ENCODE assay signal across 30 cellular contexts in the genomic region with DNA sequence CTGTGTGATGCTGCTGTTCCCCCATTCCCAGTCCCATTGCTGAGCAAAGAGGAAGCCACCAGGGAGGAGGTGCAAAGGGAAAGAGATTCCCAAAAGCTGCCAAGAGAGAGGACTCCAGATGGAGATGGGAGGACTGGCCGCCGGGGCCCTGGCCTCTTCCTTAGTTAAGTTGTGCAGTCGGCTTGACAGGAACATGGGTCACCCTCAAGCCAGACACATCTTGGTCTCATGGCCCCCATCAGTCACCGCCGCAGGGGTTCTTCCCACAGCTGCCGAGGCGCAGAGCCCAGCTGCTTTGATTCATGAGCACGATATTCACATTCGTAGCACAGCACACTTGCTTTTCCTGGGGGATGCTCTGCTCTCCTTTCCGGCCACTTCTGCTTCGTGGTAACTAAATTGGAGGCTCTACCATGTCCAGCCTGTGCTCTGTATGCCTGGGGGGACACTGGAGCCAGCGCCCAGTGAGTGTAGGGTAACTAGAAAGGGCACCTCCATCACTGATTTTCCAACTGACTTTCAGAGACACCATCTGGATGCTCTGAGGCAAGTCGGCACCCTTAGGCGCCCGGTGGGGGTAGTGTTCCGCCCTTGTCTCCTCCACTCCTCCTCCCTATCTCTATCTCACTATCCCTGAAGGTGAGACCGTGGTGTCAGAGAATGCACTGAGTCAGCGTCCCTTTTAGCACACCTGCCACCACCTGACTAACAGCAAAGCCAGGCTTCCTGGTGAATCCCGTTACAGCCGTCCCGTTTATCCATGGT. TPM values are rescaled to one million over a fixed set of nuclear protein-coding genes. Genes with fewer than 3 reads are reported as not detected.
DNase-seq lines count a peak whose midpoint lies in the region; ATAC-seq, FAIRE-seq and TF ChIP-seq lines count a peak whose summit lies in the region.
"Had no signal": no experiment of that assay in that cellular context is flagged by ENCODE, and none has a peak within 500 bp of the region (broad histone marks: within the 10 kb centered on the region; RNA-seq: fewer than 3 reads in every experiment).

No MANE protein-coding gene starts in this region.

- H3K4me1 ChIP-seq in right atrium auricular region (peaks cover 0 to 16% of the 10 kb centered on the region in 2 donors), H1 (replicated peaks in 1 of 4; ENCODE audit: control insufficient read depth in 3 of 4, insufficient read depth in 4 of 4, low read length in 3 of 4) (peaks cover 4 to 15% (median 11%) of the 10 kb centered on the region in 4 experiments), mesenchymal stem cell (ENCODE audit: control insufficient read depth, insufficient read depth, low read depth, low read length) (peaks cover 16% of the 10 kb centered on the region)

- H2BK20ac ChIP-seq in H1 (ENCODE audit: low read length), result no peak overlapping the region

- no peaks in the 10 kb centered on the region for H3K27me3 Mint-ChIP-seq in WTC11 (ENCODE audit: low read depth)
- H3K27me3 Mint-ChIP-seq in MCF 10A (ENCODE audit: insufficient read depth, unreplicated experiment), result no peaks in the 10 kb centered on the region

- FAIRE-seq in H1 (lab: Jason Lieb, UNC), result no peak
- FAIRE-seq: K562 had no signal

- H3K36me3 Mint-ChIP-seq in WTC11 (no peaks in the 10 kb centered on the region), MCF 10A (ENCODE audit: insufficient read depth, unreplicated experiment) (peaks cover 11% of the 10 kb centered on the region)
- H3K36me3 Mint-ChIP-seq: immature natural killer cell; stimulated activated effector memory CD8-positive, alpha-beta T cell treated with anti-CD3 and anti-CD28 coated beads, Interleukin-12 subunit alpha, Interleukin-12 subunit beta, amount 100 ng/mL, for 72 hours had no signal

- intact Hi-C loops in left cardiac atrium (cut with DNase I), result no loop called here
- intact Hi-C loops in MCF 10A (cut with micrococcal nuclease), result loop anchor here (5.0 kb wide), 1 partner anchor 86 kb away; no protein-coding TSS in a partner anchor

- H3K27ac ChIP-seq in right atrium auricular region (no peak overlapping the region), H1 (ENCODE audit: low read depth, low read length) (no peak overlapping the region), mesenchymal stem cell (ENCODE audit: low read length, poor library complexity, severe bottlenecking) (no peak overlapping the region)
- H3K27ac ChIP-seq: foreskin keratinocyte, hepatocyte, thoracic aorta had no signal

- H3K36me3 ChIP-seq in right atrium auricular region, result no peaks in the 10 kb centered on the region
- H3K36me3 ChIP-seq in H1 (ENCODE audit: control insufficient read depth in 2 of 4, insufficient read depth in 4 of 4, low read length in 3 of 4), result no peaks in the 10 kb centered on the region
- peaks cover 0 to 63% of the 10 kb centered on the region in 2 experiments for H3K36me3 ChIP-seq in mesenchymal stem cell (ENCODE audit: control insufficient read depth in 1 of 2, insufficient read depth in 2 of 2, low read depth in 1 of 2, low read length in 2 of 2)
- H3K36me3 ChIP-seq: breast epithelium, thoracic aorta had no signal

- H3K56ac ChIP-seq in H1 (replicated peaks; ENCODE audit: insufficient read length, low read depth, low read length), result no peak overlapping the region

- H4K5ac ChIP-seq in H1 (ENCODE audit: insufficient read length, low read depth, low read length), result no peak overlapping the region

- peaks cover 11% of the 10 kb centered on the region for H3K4me1 Mint-ChIP-seq in WTC11
- peaks cover 30% of the 10 kb centered on the region for H3K4me1 Mint-ChIP-seq in MCF 10A (ENCODE audit: insufficient read depth, unreplicated experiment)
- H3K4me1 Mint-ChIP-seq: immature natural killer cell; stimulated activated effector memory CD8-positive, alpha-beta T cell treated with anti-CD3 and anti-CD28 coated beads, Interleukin-12 subunit alpha, Interleukin-12 subunit beta, amount 100 ng/mL, for 72 hours had no signal

- no peak overlapping the region for H2BK12ac ChIP-seq in H1 (ENCODE audit: low read depth, low read length)
- peak overlapping the region; percentile 10 to 43 for H2BK12ac ChIP-seq in mesenchymal stem cell (ENCODE audit: low read length in 2 of 2)

- H3K27ac Mint-ChIP-seq in WTC11 (no peak overlapping the region), MCF 10A (ENCODE audit: low read depth, unreplicated experiment) (no peak overlapping the region)
- H3K27ac Mint-ChIP-seq: activated CD8-positive, alpha-beta T cell treated with anti-CD3 and anti-CD28 coated beads for 36 hours; GM23338; immature natural killer cell; stimulated activated effector memory CD8-positive, alpha-beta T cell treated with anti-CD3 and anti-CD28 coated beads, Interleukin-12 subunit alpha, Interleukin-12 subunit beta, amount 100 ng/mL, for 72 hours; T-helper 2 cell treated with Interferon-gamma antibody and Interleukin-4, amounts not matched to agents 5 μg/mL and 100 μg/mL, for 36 hours had no signal

- H3K9ac ChIP-seq in H1 (replicated peaks in 1 of 4; ENCODE audit: extremely low read depth in 1 of 4, low read depth in 3 of 4, low read length in 3 of 4) (no peak overlapping the region), mesenchymal stem cell (ENCODE audit: low read length) (peak overlapping the region; percentile 89)

- H2BK15ac ChIP-seq in H1 (ENCODE audit: low read length) (no peak overlapping the region), mesenchymal stem cell (ENCODE audit: low read depth, poor library complexity, severe bottlenecking) (no peak overlapping the region)

- no peak overlapping the region for H4K91ac ChIP-seq in H1 (replicated peaks; ENCODE audit: insufficient read length, low read length)
- H4K91ac ChIP-seq in mesenchymal stem cell (ENCODE audit: low read length), result no peak overlapping the region

- H2AFZ ChIP-seq in H1 (ENCODE audit: low read length), result no peak overlapping the region
- no peak overlapping the region for H2AFZ ChIP-seq in mesenchymal stem cell (ENCODE audit: low read depth, low read length)
- H2AFZ ChIP-seq: GM23338, hepatocyte had no signal

- H3K4me3 Mint-ChIP-seq in WTC11 (no peak overlapping the region), MCF 10A (ENCODE audit: unreplicated experiment) (no peak overlapping the region)
- H3K4me3 Mint-ChIP-seq: activated CD8-positive, alpha-beta T cell treated with anti-CD3 and anti-CD28 coated beads for 36 hours; GM23338; immature natural killer cell; stimulated activated effector memory CD8-positive, alpha-beta T cell treated with anti-CD3 and anti-CD28 coated beads, Interleukin-12 subunit alpha, Interleukin-12 subunit beta, amount 100 ng/mL, for 72 hours; T-helper 2 cell treated with Interferon-gamma antibody and Interleukin-4, amounts not matched to agents 5 μg/mL and 100 μg/mL, for 36 hours had no signal

- no peaks in the 10 kb centered on the region for H3K23me2 ChIP-seq in H1 (ENCODE audit: low read depth, low read length)

- no TSS peak for BruUV-seq in MCF 10A (replicated peaks; lab: Mats Ljungman, UMichigan)

- H3K9me3 ChIP-seq in right atrium auricular region, result no peaks in the 10 kb centered on the region
- H3K9me3 ChIP-seq in H1 (ENCODE audit: insufficient read depth in 2 of 2, low read depth in 1 of 2, low read length in 1 of 2), result no peaks in the 10 kb centered on the region
- no peaks in the 10 kb centered on the region for H3K9me3 ChIP-seq in mesenchymal stem cell (ENCODE audit: control insufficient read depth, low read length)
- H3K9me3 ChIP-seq: breast epithelium, thoracic aorta had no signal

- no peak for ATAC-seq in left cardiac atrium
- no peak for ATAC-seq in WTC11
- ATAC-seq: activated CD8-positive, alpha-beta T cell treated with anti-CD3 and anti-CD28 coated beads for 36 hours; foreskin keratinocyte; GM23338; K562; SK-N-SH treated with all-trans-retinoic acid at 6 μM for 48 hours; stimulated activated effector memory CD8-positive, alpha-beta T cell treated with anti-CD3 and anti-CD28 coated beads, Interleukin-12 subunit alpha, Interleukin-12 subunit beta, amount 100 ng/mL, for 72 hours had no signal

- peak overlapping the region; percentile 53; the same call in 1 of the 2 replicates for H4K8ac ChIP-seq in H1 (ENCODE audit: extremely low read depth, insufficient read depth, low read length)
- H4K8ac ChIP-seq in mesenchymal stem cell (ENCODE audit: low read length), result peak overlapping the region; percentile 31

- H3K9me3 Mint-ChIP-seq in WTC11 (no peaks in the 10 kb centered on the region), MCF 10A (ENCODE audit: unreplicated experiment) (no peaks in the 10 kb centered on the region)
- H3K9me3 Mint-ChIP-seq: activated CD8-positive, alpha-beta T cell treated with anti-CD3 and anti-CD28 coated beads for 36 hours; GM23338; immature natural killer cell; stimulated activated effector memory CD8-positive, alpha-beta T cell treated with anti-CD3 and anti-CD28 coated beads, Interleukin-12 subunit alpha, Interleukin-12 subunit beta, amount 100 ng/mL, for 72 hours; T-helper 2 cell treated with Interferon-gamma antibody and Interleukin-4, amounts not matched to agents 5 μg/mL and 100 μg/mL, for 36 hours had no signal

- H3K4me2 ChIP-seq in H1 (ENCODE audit: insufficient read depth in 1 of 2, low read depth in 2 of 2, low read length in 2 of 2) (no peak overlapping the region), mesenchymal stem cell (ENCODE audit: low read length, poor library complexity, severe bottlenecking) (no peak overlapping the region)
- H3K4me2 ChIP-seq: GM23338, hepatocyte had no signal

- H2AK5ac ChIP-seq in H1 (ENCODE audit: low read depth, low read length) (no peak overlapping the region), mesenchymal stem cell (ENCODE audit: low read length, severe bottlenecking) (no peak overlapping the region)

- TF ChIP-seq POLR2A in H1 (IDR thresholded peaks at IDR 0.05; ENCODE audit: control extremely low read depth in 1 of 2, low read depth in 2 of 2, low read length in 2 of 2), result no peak

- H3K18ac ChIP-seq in H1 (ENCODE audit: extremely low read depth, low read length) (no peak overlapping the region), mesenchymal stem cell (ENCODE audit: low read depth in 1 of 2, low read length in 2 of 2) (no peak overlapping the region)

- POLR2A ChIA-PET in H1 (lab: Charles Lee; ENCODE audit: partially characterized antibody), result no interaction called here
- POLR2A ChIA-PET in HEK293T (lab: Yijun Ruan, JAX), result no interaction called here
- POLR2A ChIA-PET in WTC11 (lab: Charles Lee), result no interaction called here
- POLR2A ChIA-PET in MCF 10A (lab: Yijun Ruan, JAX), result interaction anchor here (4.9 kb wide), 1 partner anchor 11 kb away, joined by 54 read pairs; a partner anchor contains a TSS

- H3K79me2 ChIP-seq in H1 (ENCODE audit: control insufficient read depth in 1 of 2, insufficient read depth in 2 of 2, low read length in 2 of 2), result no peaks in the 10 kb centered on the region

- H3K23ac ChIP-seq in H1 (ENCODE audit: insufficient read length) (no peak overlapping the region), mesenchymal stem cell (ENCODE audit: low read length in 2 of 2) (no peak overlapping the region)

- 83% methylated on average over 21 of the region's 21 CpGs; no CpG with 5 or more reads in 1 of the 2 experiments for WGBS in H1 (ENCODE audit: extremely low coverage in 1 of 2, insufficient coverage in 1 of 2, insufficient read length in 1 of 2, insufficient replicate concordance in 2 of 2, low coverage in 1 of 2, low lambda C conversion rate in 2 of 2, missing lambda C conversion rate in 1 of 2), 2 experiments
- 84% methylated on average over 18 of the region's 21 CpGs for WGBS in mesenchymal stem cell

- H3K27me3 ChIP-seq in right atrium auricular region, result no peaks in the 10 kb centered on the region
- no peaks in the 10 kb centered on the region; a peak in 3 of 7 replicates for H3K27me3 ChIP-seq in H1 (replicated peaks in 1 of 4; ENCODE audit: control insufficient read depth in 3 of 4, extremely low read depth in 1 of 4, insufficient read depth in 3 of 4, low read length in 3 of 4)
- peaks cover 0 to 13% of the 10 kb centered on the region in 2 experiments for H3K27me3 ChIP-seq in mesenchymal stem cell (ENCODE audit: control insufficient read depth in 1 of 2, insufficient read depth in 1 of 2, low read length in 2 of 2)
- H3K27me3 ChIP-seq: breast epithelium, foreskin keratinocyte, hepatocyte had no signal

- no peak for TF ChIP-seq CTCF in right atrium auricular region (IDR thresholded peaks at IDR 0.05)
- no peak for TF ChIP-seq CTCF in H1 (IDR thresholded peaks at IDR 0.05; ENCODE audit: control extremely low read depth in 1 of 3, insufficient read depth in 1 of 3, low read depth in 1 of 3, low read length in 3 of 3)
- no peak for TF ChIP-seq CTCF in WTC11 (IDR thresholded peaks at IDR 0.05)
- no peak for TF ChIP-seq CTCF in MCF 10A (IDR thresholded peaks at IDR 0.05; ENCODE audit: unreplicated experiment)

- no peak overlapping the region for H2BK120ac ChIP-seq in H1 (replicated peaks; ENCODE audit: low read depth, low read length)
- no peak overlapping the region for H2BK120ac ChIP-seq in mesenchymal stem cell (ENCODE audit: low read depth, low read length)

- no peak for TF ChIP-seq RAD21 in H1 (IDR thresholded peaks at IDR 0.05 in 1 of 2, conservative IDR thresholded peaks at IDR 0.05 in 1 of 2; ENCODE audit: low read depth in 2 of 2, low read length in 2 of 2)

- no peak overlapping the region for H3K4ac ChIP-seq in H1 (replicated peaks; ENCODE audit: insufficient read length, low read depth, low read length)
- no peak overlapping the region for H3K4ac ChIP-seq in mesenchymal stem cell (ENCODE audit: low read depth in 1 of 2, low read length in 2 of 2)

- H3K79me1 ChIP-seq in H1 (ENCODE audit: low read depth, low read length) (no peaks in the 10 kb centered on the region), mesenchymal stem cell (replicated peaks; ENCODE audit: low read length, poor library complexity, severe bottlenecking) (no peaks in the 10 kb centered on the region)

- CTCF ChIA-PET in H1 (lab: Charles Lee; ENCODE audit: partially characterized antibody), result no interaction called here
- CTCF ChIA-PET in HEK293T (lab: Yijun Ruan, JAX), result no interaction called here
- CTCF ChIA-PET in WTC11 (lab: Charles Lee), result interaction anchor here (1.1 to 1.7 kb wide), 2 partner anchors 12 to 14 kb away, joined by 3 to 6 read pairs; no protein-coding TSS in a partner anchor
- CTCF ChIA-PET in MCF 10A (lab: Yijun Ruan, JAX), result interaction anchor here (1.9 kb wide), 1 partner anchor 13 kb away, joined by 5 read pairs; a partner anchor contains a TSS

- no peak for TF ChIP-seq EP300 in H1 (IDR thresholded peaks at IDR 0.05; ENCODE audit: borderline replicate concordance in 1 of 2, low read depth in 2 of 2, low read length in 2 of 2)

- no peak overlapping the region for H3K4me3 ChIP-seq in right atrium auricular region
- no peak overlapping the region for H3K4me3 ChIP-seq in H1 (ENCODE audit: extremely low read depth in 1 of 4, insufficient read depth in 2 of 4, low read depth in 3 of 4, low read length in 4 of 4)
- peak overlapping the region in 1 of 2 experiments; percentile 58 for H3K4me3 ChIP-seq in mesenchymal stem cell (ENCODE audit: insufficient read depth in 1 of 2, low read depth in 1 of 2, low read length in 2 of 2)
- H3K4me3 ChIP-seq: GM23338, hepatocyte, K562, skin epidermis, thoracic aorta had no signal

- H2BK5ac ChIP-seq in H1 (ENCODE audit: low read depth, low read length) (no peak overlapping the region), mesenchymal stem cell (ENCODE audit: low read depth, low read length, poor library complexity, severe bottlenecking) (no peak overlapping the region)

- no peaks in the 10 kb centered on the region for H4K20me1 ChIP-seq in H1 (replicated peaks in 1 of 2; ENCODE audit: control insufficient read depth in 1 of 2, insufficient read depth in 2 of 2, low read length in 2 of 2)

- H3K14ac ChIP-seq in H1 (ENCODE audit: insufficient read length), result no peak overlapping the region
- no peak overlapping the region for H3K14ac ChIP-seq in mesenchymal stem cell (ENCODE audit: low read length in 2 of 2)

- DNase-seq in right atrium auricular region (ENCODE audit: low spot score), result peak; percentile 56
- DNase-seq in left cardiac atrium, result no peak
- DNase-seq in H1 (ENCODE audit: low read depth in 1 of 2, low spot score in 2 of 2), result no peak
- DNase-seq in mesenchymal stem cell, result no peak
- DNase-seq in HEK293T (ENCODE audit: extremely low spot score), result no peak
- DNase-seq in WTC11 (ENCODE audit: low spot score), result no peak
- DNase-seq in MCF 10A (ENCODE audit: unreplicated experiment), result no peak
- DNase-seq in D341Med (ENCODE audit: low spot score), result no peak
- DNase-seq: activated CD4-positive, CD25-positive, alpha-beta regulatory T cell; activated CD8-positive, alpha-beta T cell treated with anti-CD3 and anti-CD28 coated beads for 36 hours; activated gamma-delta T cell treated with Interleukin-2 at 50 U/mL for 16 hours; activated T-cell treated with anti-CD3 and anti-CD28 coated beads for 4 hours; C1 segment of cervical spinal cord; Calu3; foreskin keratinocyte; immature natural killer cell; NCI-H146; NCI-H2171; NCI-H524; stimulated activated CD4-positive, alpha-beta T cell treated with anti-CD3 and anti-CD28 coated beads, Interleukin-2, amount 100 ng/mL, for 24 hours had no signal

RNA-seq across cellular contexts. Expression of a gene that starts 13.3 kb away (rescaled TPM):
- total RNA-seq in right atrium auricular region, result 10 to 100 TPM in 1 of 2 donors, 1 to 10 TPM in 1; 6.2 to 26.1 TPM
- total RNA-seq in left cardiac atrium, result 1 to 10 TPM; 7.6 to 8.3 TPM
- 2.1 and 2.6 TPM in 2 replicates for total RNA-seq in H1 (2021; fragmentation: NEBNext Ultra II Directional; extraction: Animal tissue kit (Norgen Biotek cat#: 25700))
- 4.3 and 5.4 TPM in 2 replicates for polyA plus RNA-seq in H1 (2011; rRNA removed)
- 4.8 TPM for polyA plus RNA-seq in H1 (2011; cell fraction: cytosol; rRNA removed)
- 2.7 TPM for polyA plus RNA-seq in H1 (2011; cell fraction: nucleus; rRNA removed)
- polyA plus RNA-seq in H1 (2012, experiment 1 of 2), result 2.3 to 3.8 TPM (median 3.3 TPM) in 4 replicates
- polyA plus RNA-seq in H1 (2012, experiment 2 of 2), result 4.1 TPM
- 2.4 TPM for polyA plus RNA-seq in H1 (2013, experiment 1 of 2)
- polyA plus RNA-seq in H1 (2013, experiment 2 of 2), result 2.4 TPM
- 0.93 and 1.2 TPM in 2 replicates for polyA minus RNA-seq in H1 (2011; rRNA and poly(A)+ RNA removed)
- 1.9 TPM for polyA minus RNA-seq in H1 (2011; cell fraction: cytosol; rRNA and poly(A)+ RNA removed)
- 7.0 TPM for polyA minus RNA-seq in H1 (2011; cell fraction: nucleus; rRNA and poly(A)+ RNA removed)
- 11.1 TPM for polyA plus RNA-seq in mesenchymal stem cell (2013, experiment 1 of 2)
- 11.7 TPM for polyA plus RNA-seq in mesenchymal stem cell (2013, experiment 2 of 2)
- 4.1 to 5.7 TPM (median 5.1 TPM) in 3 replicates for total RNA-seq in WTC11 (2021)
- 30.2 and 31.6 TPM in 2 replicates for total RNA-seq in MCF 10A (2022)
- total RNA-seq: activated CD8-positive, alpha-beta T cell treated with anti-CD3 and anti-CD28 coated beads for 36 hours; Calu3; K562 had no signal
- polyA plus RNA-seq: K562, neural cell had no signal

Comparison
In these comparisons a context has a peak if more than half of its experiments do, and no peak if none do; other contexts are left out.
1. CTCF ChIA-PET loops: an anchor here in WTC11 (1.1 to 1.7 kb wide) and MCF 10A (1.9 kb wide); none called in H1 and HEK293T.